In genomic region chr1:244445320-244446181, GRCh38 we compare ENCODE assay signal across 8 cellular contexts. TPM values are rescaled to one million over a fixed set of nuclear protein-coding genes. Genes with fewer than 3 reads are reported as not detected.
A peak's percentile ranks its signal among the peaks of the same experiment; 100 is the strongest.
DNase-seq lines count a peak whose midpoint lies in the region; ATAC-seq, FAIRE-seq and TF ChIP-seq lines count a peak whose summit lies in the region.

No MANE protein-coding gene starts in this region.

- no peaks in the 10 kb centered on the region for H3K27me3 Mint-ChIP-seq in CD4-positive, CD25-positive, alpha-beta regulatory T cell
- no peaks in the 10 kb centered on the region for H3K27me3 Mint-ChIP-seq in neural progenitor cell (ENCODE audit: insufficient read depth, low read depth)

- H3K4me3 ChIP-seq in CD4-positive, CD25-positive, alpha-beta regulatory T cell (ENCODE audit: low read depth, low read length) = peak overlapping the region; percentile 8
- H3K4me3 ChIP-seq in OCI-LY3 (ENCODE audit: low read length) (no peak overlapping the region), neural progenitor cell (no peak overlapping the region), lower leg skin (ENCODE audit: low read depth, poor library complexity, severe bottlenecking) (no peak overlapping the region)

- peak overlapping the region; percentile 0 to 88 (median 41) for H3K27ac Mint-ChIP-seq in CD4-positive, CD25-positive, alpha-beta regulatory T cell
- peak overlapping the region; percentile 72 for H3K27ac Mint-ChIP-seq in neural progenitor cell

- peak overlapping the region; percentile 34 for H3K27ac ChIP-seq in CD4-positive, CD25-positive, alpha-beta regulatory T cell (ENCODE audit: insufficient read depth, low read length, poor library complexity, severe bottlenecking)
- H3K27ac ChIP-seq in OCI-LY3 (ENCODE audit: low read length) (peak overlapping the region; percentile 12; the same call in 1 of the 2 replicates), neural progenitor cell (peak overlapping the region; percentile 70)

- no peaks in the 10 kb centered on the region for H3K9me3 Mint-ChIP-seq in CD4-positive, CD25-positive, alpha-beta regulatory T cell
- H3K9me3 Mint-ChIP-seq in neural progenitor cell = peaks cover 2% of the 10 kb centered on the region

- peaks cover 98% of the 10 kb centered on the region for H3K79me2 ChIP-seq in OCI-LY3 (ENCODE audit: low read length)
- peaks cover 98% of the 10 kb centered on the region for H3K79me2 ChIP-seq in neural progenitor cell (ENCODE audit: low read depth)

- FAIRE-seq in endometrium (lab: Jason Lieb, UNC) = peak; percentile 43

- intact Hi-C loops in lower leg skin (cut with DNase I; ENCODE audit: low total_unique reads) = no loop called here

- H3K9me3 ChIP-seq in CD4-positive, CD25-positive, alpha-beta regulatory T cell (ENCODE audit: control insufficient read depth in 2 of 2, low read length in 2 of 2) = no peaks in the 10 kb centered on the region
- no peaks in the 10 kb centered on the region for H3K9me3 ChIP-seq in OCI-LY3 (ENCODE audit: insufficient read depth, low read length)
- no peaks in the 10 kb centered on the region for H3K9me3 ChIP-seq in neural progenitor cell (ENCODE audit: low read depth)

- peak overlapping the region; percentile 8 to 61 (median 49) for H3K4me3 Mint-ChIP-seq in CD4-positive, CD25-positive, alpha-beta regulatory T cell
- H3K4me3 Mint-ChIP-seq in neural progenitor cell = no peak overlapping the region

- H3K36me3 Mint-ChIP-seq in CD4-positive, CD25-positive, alpha-beta regulatory T cell = peaks cover 8% of the 10 kb centered on the region
- H3K36me3 Mint-ChIP-seq in neural progenitor cell = peaks cover 9% of the 10 kb centered on the region

- H3K27me3 ChIP-seq in CD4-positive, CD25-positive, alpha-beta regulatory T cell (ENCODE audit: control insufficient read depth, insufficient read depth, low read length) = no peaks in the 10 kb centered on the region
- H3K27me3 ChIP-seq in OCI-LY3 (ENCODE audit: low read depth, low read length) (no peaks in the 10 kb centered on the region), neural progenitor cell (no peaks in the 10 kb centered on the region)

- no peak for ATAC-seq in CD4-positive, CD25-positive, alpha-beta regulatory T cell (ENCODE audit: low read depth in 2 of 2)
- ATAC-seq in GM18868 (IDR thresholded peaks at IDR 0.05; ENCODE audit: unreplicated experiment) = no peak
- no peak for ATAC-seq in HG02884 (IDR thresholded peaks at IDR 0.05; ENCODE audit: unreplicated experiment)

- no peak for DNase-seq in CD4-positive, CD25-positive, alpha-beta regulatory T cell
- DNase-seq in neural progenitor cell (ENCODE audit: low spot score) = no peak
- no peak for DNase-seq in lower leg skin (ENCODE audit: low spot score in 2 of 2)
- DNase-seq in DMS114 treated with DMSO at 0.1 percent for 48 hours (lab: John Stamatoyannopoulos, UW; ENCODE audit: unreplicated experiment) = no peak

- H2AFZ ChIP-seq in OCI-LY3 (ENCODE audit: low read depth, low read length) (no peak overlapping the region), neural progenitor cell (replicated peaks) (no peak overlapping the region)

- H3F3A ChIP-seq in neural progenitor cell (ENCODE audit: low read depth) = peaks cover 20% of the 10 kb centered on the region

- TF ChIP-seq CTCF in OCI-LY3 (IDR thresholded peaks at IDR 0.05; ENCODE audit: low read depth, low read length) = no peak
- no peak for TF ChIP-seq CTCF in neural progenitor cell (IDR thresholded peaks at IDR 0.05)
- no peak for TF ChIP-seq CTCF in lower leg skin (IDR thresholded peaks at IDR 0.05)

- H4K20me1 ChIP-seq in OCI-LY3 (ENCODE audit: insufficient read depth, low read length) (peaks cover 47% of the 10 kb centered on the region), neural progenitor cell (ENCODE audit: low read depth) (peaks cover 38% of the 10 kb centered on the region)

- TF ChIP-seq POLR2A in lower leg skin (IDR thresholded peaks at IDR 0.05) = no peak

- 54 to 57% methylated on average over 2 of the region's 2 CpGs for WGBS in lower leg skin, 2 donors

- H3K9ac ChIP-seq in OCI-LY3 (ENCODE audit: low read length) = no peak overlapping the region
- no peak overlapping the region for H3K9ac ChIP-seq in neural progenitor cell

- H3K4me2 ChIP-seq in OCI-LY3 (ENCODE audit: low read length) (no peak overlapping the region), neural progenitor cell (peak overlapping the region; percentile 29)

- H3K4me1 ChIP-seq in CD4-positive, CD25-positive, alpha-beta regulatory T cell (ENCODE audit: control insufficient read depth, insufficient read depth, low read length, poor library complexity, severe bottlenecking) = peaks cover 47% of the 10 kb centered on the region
- H3K4me1 ChIP-seq in OCI-LY3 (ENCODE audit: low read length) (peaks cover 16% of the 10 kb centered on the region), neural progenitor cell (peaks cover 60% of the 10 kb centered on the region)

- peaks cover 5% of the 10 kb centered on the region for H3K36me3 ChIP-seq in CD4-positive, CD25-positive, alpha-beta regulatory T cell (ENCODE audit: control insufficient read depth, insufficient read depth, low read length)
- H3K36me3 ChIP-seq in OCI-LY3 (replicated peaks; ENCODE audit: low read depth, low read length) (peaks cover 42% of the 10 kb centered on the region), neural progenitor cell (no peaks in the 10 kb centered on the region)

- H3K4me1 Mint-ChIP-seq in CD4-positive, CD25-positive, alpha-beta regulatory T cell = peaks cover 49 to 75% (median 64%) of the 10 kb centered on the region in 4 donors
- peaks cover 41% of the 10 kb centered on the region for H3K4me1 Mint-ChIP-seq in neural progenitor cell

RNA-seq across cellular contexts. Expression of gene ADSS2, which starts 6.2 kb away (rescaled TPM):
- total RNA-seq in CD4-positive, CD25-positive, alpha-beta regulatory T cell = 53.4 TPM
- polyA plus RNA-seq in CD4-positive, CD25-positive, alpha-beta regulatory T cell = 10 to 100 TPM; 27.1 to 29.0 (median 28.0) TPM
- total RNA-seq in neural progenitor cell (ENCODE audit: low replicate concordance) (109 and 181 TPM in 2 replicates), lower leg skin (10 to 100 TPM; 39.4 to 59.3 (median 47.0) TPM)

RNA-seq across cellular contexts. Expression of gene CATSPERE, which starts 15.5 kb away (rescaled TPM):
- 0.49 TPM for total RNA-seq in CD4-positive, CD25-positive, alpha-beta regulatory T cell
- polyA plus RNA-seq in CD4-positive, CD25-positive, alpha-beta regulatory T cell = under 1 TPM in 1 of 4 donors, not detected in 3; 0.58 TPM
- total RNA-seq in neural progenitor cell (ENCODE audit: low replicate concordance) (0.86 and 1.1 TPM in 2 replicates), lower leg skin (under 1 TPM in 3 of 4 donors, not detected in 1; 0.25 to 0.98 (median 0.91) TPM)

Comparison
In these comparisons a context has a peak if more than half of its experiments do, and no peak if none do; other contexts are left out.
1. H3K27ac ChIP-seq: peak in every context shown above with its lines; median percentile 70 in neural progenitor cell; 34 in CD4-positive, CD25-positive, alpha-beta regulatory T cell; 12 in OCI-LY3.